In genomic region chr13:24865158-24865557, GRCh38 we compare ENCODE assay signal across 1 cellular context.
TF ChIP-seq lines count a peak whose summit lies in the region.

No MANE protein-coding gene starts in this region.

TF ChIP-seq in liver, 16 proteins besides CTCF, POLR2A, EP300 and RAD21 (continued from another document):
- TF ChIP-seq REST (IDR thresholded peaks at IDR 0.05), result no peak
